ENCODE assay signal across 9 cellular contexts in the genomic region with DNA sequence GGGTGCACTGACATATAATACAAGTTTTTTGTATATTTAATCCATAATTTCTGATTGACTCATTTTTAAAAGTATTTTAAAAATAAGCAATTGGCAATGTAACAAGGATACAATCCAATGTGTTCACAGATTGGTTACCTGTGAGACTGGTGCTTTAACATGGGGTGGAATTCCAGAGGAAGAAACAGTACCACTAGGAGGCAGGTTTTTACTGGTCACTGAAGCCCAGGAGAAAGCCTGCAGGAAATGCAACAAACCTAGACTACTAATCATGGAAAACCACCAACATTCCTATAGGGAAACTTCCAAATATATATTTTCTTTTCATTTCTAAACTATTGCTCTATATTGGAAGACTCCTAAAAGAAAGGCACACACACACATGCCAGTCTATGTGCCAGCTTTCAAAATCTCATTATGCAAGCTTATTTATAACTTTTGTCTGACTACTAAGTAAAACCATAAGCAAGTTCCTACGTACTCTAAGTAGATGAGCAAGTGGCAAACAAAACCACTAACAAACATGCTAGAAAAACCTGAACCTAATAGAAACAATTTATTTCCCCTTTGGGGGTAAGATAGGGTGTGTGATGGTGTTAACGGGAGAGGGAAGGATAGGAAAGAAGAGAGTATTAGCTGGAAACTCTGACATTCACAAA. TPM values are rescaled to one million over a fixed set of nuclear protein-coding genes. Genes with fewer than 3 reads are reported as not detected.
DNase-seq lines count a peak whose midpoint lies in the region; ATAC-seq and TF ChIP-seq lines count a peak whose summit lies in the region.
"Had no signal": no experiment of that assay in that cellular context is flagged by ENCODE, and none has a peak within 500 bp of the region (broad histone marks: within the 10 kb centered on the region; RNA-seq: fewer than 3 reads in every experiment).

No MANE protein-coding gene starts in this region.

- H3K4me3 ChIP-seq in Loucy (ENCODE audit: low read length, poor library complexity, severe bottlenecking), result no peak overlapping the region
- no peak overlapping the region for H3K4me3 ChIP-seq in dorsolateral prefrontal cortex
- H3K4me3 ChIP-seq in neural cell (ENCODE audit: low read length), result no peak overlapping the region

- H3K4me1 ChIP-seq in Loucy (ENCODE audit: insufficient read depth, low read length, poor library complexity, severe bottlenecking), result no peaks in the 10 kb centered on the region

- H3K36me3 ChIP-seq in Loucy (ENCODE audit: insufficient read depth, low read length), result peaks cover 97% of the 10 kb centered on the region
- peaks cover 34% of the 10 kb centered on the region for H3K36me3 ChIP-seq in neural cell (ENCODE audit: insufficient read depth, low read length)

- TF ChIP-seq EP300 in neural cell (conservative IDR thresholded peaks at IDR 0.05; ENCODE audit: poor library complexity, severe bottlenecking), result no peak

- peak; percentile 51 for TF ChIP-seq CTCF in Loucy (conservative IDR thresholded peaks at IDR 0.05; ENCODE audit: low read length)
- peak in 50 of 56 donors; percentile 9 to 64 (median 36) for TF ChIP-seq CTCF in dorsolateral prefrontal cortex (IDR thresholded peaks at IDR 0.05 in 54 of 56, conservative IDR thresholded peaks at IDR 0.05 in 2 of 56; ENCODE audit: low read depth in 1 of 56, partially characterized antibody in 56 of 56)
- TF ChIP-seq CTCF in neural cell (IDR thresholded peaks at IDR 0.05; ENCODE audit: poor library complexity, severe bottlenecking), result peak; percentile 32

- ATAC-seq in HG02840 (IDR thresholded peaks at IDR 0.05; ENCODE audit: low FRiP score, unreplicated experiment), result no peak

- peaks cover 56% of the 10 kb centered on the region for H3K79me2 ChIP-seq in Loucy (ENCODE audit: insufficient read depth, low read length)
- H3K79me2 ChIP-seq in neural cell (replicated peaks; ENCODE audit: insufficient read depth, low read length), result peaks cover 20% of the 10 kb centered on the region

- no peak for TF ChIP-seq RAD21 in neural cell (conservative IDR thresholded peaks at IDR 0.05)

- H3K4me2 ChIP-seq in Loucy (ENCODE audit: low read depth, low read length, poor library complexity, severe bottlenecking), result no peak overlapping the region
- no peak overlapping the region for H3K4me2 ChIP-seq in neural cell (ENCODE audit: low read length)

- DNase-seq in ELF-1 (ENCODE audit: low read depth, low spot score) (peak; percentile 60), dorsolateral prefrontal cortex (no peak), midbrain (lab: John Stamatoyannopoulos, UW) (no peak), anterior cingulate cortex (lab: John Stamatoyannopoulos, UW) (no peak), RPMI8226 (no peak)
- DNase-seq: left cardiac atrium had no signal

- intact Hi-C loops in dorsolateral prefrontal cortex (cut with DNase I), result no loop called here

- H2AFZ ChIP-seq in Loucy (ENCODE audit: low read length), result no peak overlapping the region
- no peak overlapping the region for H2AFZ ChIP-seq in neural cell (ENCODE audit: low read depth, low read length)

- H3K27ac ChIP-seq in dorsolateral prefrontal cortex, result no peak overlapping the region
- H3K27ac ChIP-seq in neural cell (ENCODE audit: low read length), result no peak overlapping the region

- no peaks in the 10 kb centered on the region for H3K9me2 ChIP-seq in Loucy (replicated peaks; ENCODE audit: low read depth, low read length)
- H3K9me2 ChIP-seq in neural cell (ENCODE audit: insufficient read depth, low read length), result no peaks in the 10 kb centered on the region

- H3F3A ChIP-seq in Loucy (ENCODE audit: low read depth) (no peaks in the 10 kb centered on the region), neural cell (ENCODE audit: insufficient read depth, low read length, poor library complexity, severe bottlenecking) (no peaks in the 10 kb centered on the region)

- H3K9ac ChIP-seq in Loucy (ENCODE audit: low read depth, low read length, poor library complexity, severe bottlenecking), result no peak overlapping the region
- no peak overlapping the region for H3K9ac ChIP-seq in neural cell (ENCODE audit: low read length)

- H3K9me3 ChIP-seq in Loucy (ENCODE audit: insufficient read depth, low read depth, low read length) (no peaks in the 10 kb centered on the region), neural cell (ENCODE audit: low read length) (no peaks in the 10 kb centered on the region)

- peaks cover 56% of the 10 kb centered on the region for H4K20me1 ChIP-seq in Loucy (ENCODE audit: insufficient read depth, low read length, poor library complexity, severe bottlenecking)
- H4K20me1 ChIP-seq in neural cell (ENCODE audit: insufficient read depth), result peaks cover 13% of the 10 kb centered on the region

- no peaks in the 10 kb centered on the region for H3K27me3 ChIP-seq in Loucy (ENCODE audit: insufficient read depth, low read length, poor library complexity, severe bottlenecking)
- no peaks in the 10 kb centered on the region for H3K27me3 ChIP-seq in dorsolateral prefrontal cortex
- no peaks in the 10 kb centered on the region for H3K27me3 ChIP-seq in neural cell (ENCODE audit: insufficient read depth, low read depth, low read length)

TF ChIP-seq in neural cell, 6 proteins besides CTCF, POLR2A, EP300 and RAD21:
- peak; percentile 26 for TF ChIP-seq SMC3 (conservative IDR thresholded peaks at IDR 0.05; ENCODE audit: poor library complexity)
- no peak for TF ChIP-seq EZH2 (IDR thresholded peaks at IDR 0.05; ENCODE audit: borderline replicate concordance, insufficient read depth, low read length, poor library complexity, severe bottlenecking)

RNA-seq across cellular contexts. Expression of gene G3BP2, which starts 19.2 kb away (rescaled TPM):
- 100 to 1,000 TPM; 105 to 375 (median 251) TPM for total RNA-seq in dorsolateral prefrontal cortex
- 329 and 332 TPM in 2 replicates for polyA plus RNA-seq in neural cell
- 546 and 583 TPM in 2 replicates for polyA minus RNA-seq in neural cell

RNA-seq across cellular contexts. Expression of gene CDKL2, which starts 23.6 kb away (rescaled TPM):
- total RNA-seq in dorsolateral prefrontal cortex, result 10 to 100 TPM; 11.4 to 42.6 (median 28.4) TPM
- polyA plus RNA-seq in neural cell, result 25.7 and 28.4 TPM in 2 replicates
- 43.8 and 47.7 TPM in 2 replicates for polyA minus RNA-seq in neural cell
